In the genomic region with DNA sequence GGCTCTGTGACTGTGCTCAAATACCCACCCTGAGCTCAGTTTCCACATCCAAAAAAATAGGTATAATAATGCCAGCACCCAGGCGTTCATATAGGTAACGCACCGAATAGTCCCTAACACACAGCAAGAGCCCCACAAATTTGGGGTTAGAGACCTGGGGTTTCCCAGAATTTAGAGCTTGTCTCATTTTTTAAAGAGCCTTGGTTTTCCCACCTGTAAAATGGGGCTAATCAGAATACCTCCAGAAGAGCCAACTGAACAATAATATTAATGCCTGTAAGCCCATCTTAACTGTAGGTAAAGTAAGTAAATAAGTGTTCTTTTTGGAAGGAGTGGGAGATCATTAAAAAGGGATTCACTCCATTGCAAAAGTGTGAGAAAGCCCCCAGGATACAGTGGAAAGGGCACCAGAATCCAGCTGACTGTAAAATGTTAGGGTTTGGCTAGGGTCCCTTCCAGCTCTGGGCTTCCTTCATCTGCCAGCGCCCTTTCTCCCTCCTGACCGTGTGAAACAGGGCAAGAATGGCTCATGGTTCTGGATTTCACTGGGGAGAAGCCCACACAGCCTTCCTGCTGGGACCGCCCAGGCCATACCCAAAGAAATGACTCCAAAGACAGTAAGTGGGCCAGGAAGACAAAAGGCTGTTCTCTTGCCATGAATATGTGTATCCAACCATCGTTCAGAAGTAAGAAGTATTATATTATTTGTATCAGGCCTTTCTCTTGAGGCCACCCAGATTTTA, we compare ENCODE assay signal across 9 cellular contexts. TPM values are rescaled to one million over a fixed set of nuclear protein-coding genes. Genes with fewer than 3 reads are reported as not detected.
A peak's percentile ranks its signal among the peaks of the same experiment; 100 is the strongest.
DNase-seq lines count a peak whose midpoint lies in the region; ATAC-seq and TF ChIP-seq lines count a peak whose summit lies in the region.
"Had no signal": no experiment of that assay in that cellular context is flagged by ENCODE, and none has a peak within 500 bp of the region (broad histone marks: within the 10 kb centered on the region; RNA-seq: fewer than 3 reads in every experiment).

No MANE protein-coding gene starts in this region.

- H3K4me1 ChIP-seq in BLaER1 (peaks cover 9% of the 10 kb centered on the region), neuronal stem cell (ENCODE audit: control insufficient read depth in 2 of 2, insufficient read depth in 1 of 2, low read depth in 1 of 2, low read length in 2 of 2) (peaks cover 0 to 3% of the 10 kb centered on the region in 2 donors)

- H3K4ac ChIP-seq in neuronal stem cell (ENCODE audit: low read length), result no peak overlapping the region

- WGBS in neuronal stem cell (ENCODE audit: extremely low coverage in 2 of 2, insufficient read length in 2 of 2, insufficient replicate concordance in 1 of 2), 2 donors, result no CpG with 5 or more reads among the region's 7 CpGs

- H4K91ac ChIP-seq in neuronal stem cell (ENCODE audit: low read depth, low read length, poor library complexity), result no peak overlapping the region

- no peaks in the 10 kb centered on the region for H3K9me3 ChIP-seq in BLaER1
- no peaks in the 10 kb centered on the region for H3K9me3 ChIP-seq in neuronal stem cell (replicated peaks in 1 of 2; ENCODE audit: control insufficient read depth in 2 of 2, insufficient read depth in 1 of 2, low read depth in 1 of 2, low read length in 2 of 2)

- H3K36me3 ChIP-seq in BLaER1 (no peaks in the 10 kb centered on the region), neuronal stem cell (replicated peaks in 1 of 2; ENCODE audit: control insufficient read depth in 2 of 2, insufficient read depth in 2 of 2, low read length in 2 of 2) (no peaks in the 10 kb centered on the region)

- H2AK5ac ChIP-seq in neuronal stem cell (ENCODE audit: low read depth, low read length), result no peak overlapping the region

- DNase-seq in NCI-H69 (lab: John Stamatoyannopoulos, UW), result peak; percentile 36
- DNase-seq in epithelial cell of proximal tubule (ENCODE audit: low read depth), result no peak
- DNase-seq in neuronal stem cell (ENCODE audit: low spot score), result no peak
- DNase-seq in NCI-H2029 treated with DMSO at 0.1 percent for 48 hours (lab: John Stamatoyannopoulos, UW), result no peak
- DNase-seq in posterior vena cava (ENCODE audit: low spot score), result no peak
- DNase-seq in midbrain (lab: John Stamatoyannopoulos, UW), result no peak
- DNase-seq: KBM-7 had no signal

- no peak overlapping the region for H2BK15ac ChIP-seq in neuronal stem cell (ENCODE audit: low read length)

- H3K27me3 ChIP-seq in BLaER1 (peaks cover 33% of the 10 kb centered on the region), neuronal stem cell (ENCODE audit: control insufficient read depth in 3 of 3, insufficient read depth in 3 of 3, low read depth in 1 of 3, low read length in 3 of 3) (peaks cover 0 to 6% (median 0%) of the 10 kb centered on the region in 3 experiments)

- TF ChIP-seq CTCF in epithelial cell of proximal tubule (conservative IDR thresholded peaks at IDR 0.05; ENCODE audit: low read depth, low read length), result no peak

- no peaks in the 10 kb centered on the region for H3K79me1 ChIP-seq in neuronal stem cell (ENCODE audit: low read depth, low read length)

- peak overlapping the region; percentile 49 for H3K14ac ChIP-seq in neuronal stem cell (ENCODE audit: low read length)

- H2AFZ ChIP-seq in neuronal stem cell (ENCODE audit: low read length), result peak overlapping the region; percentile 90

- H3K27ac ChIP-seq in BLaER1 (no peak overlapping the region), neuronal stem cell (replicated peaks; ENCODE audit: low read length) (no peak overlapping the region)

- intact Hi-C loops in posterior vena cava (cut with DNase I), result no loop called here

- ATAC-seq in GM21367 (IDR thresholded peaks at IDR 0.05; ENCODE audit: unreplicated experiment), result no peak

- no peak overlapping the region for H3K18ac ChIP-seq in neuronal stem cell (ENCODE audit: low read length)

- peaks cover 23% of the 10 kb centered on the region for H4K20me1 ChIP-seq in BLaER1

- H3K4me3 ChIP-seq in BLaER1, result no peak overlapping the region
- H3K4me3 ChIP-seq in epithelial cell of proximal tubule (ENCODE audit: low read depth, low read length), result peak overlapping the region; percentile 75
- peak overlapping the region; percentile 96 to 99 for H3K4me3 ChIP-seq in neuronal stem cell (ENCODE audit: low read length in 2 of 2)

- no peak overlapping the region for H3K9ac ChIP-seq in BLaER1
- H3K9ac ChIP-seq in neuronal stem cell (ENCODE audit: low read depth, low read length, poor library complexity), result no peak overlapping the region

- no peak overlapping the region for H3K23ac ChIP-seq in neuronal stem cell (ENCODE audit: low read depth, low read length, poor library complexity)

- H2BK12ac ChIP-seq in neuronal stem cell (ENCODE audit: low read length), result no peak overlapping the region

- no peak overlapping the region for H4K8ac ChIP-seq in neuronal stem cell (ENCODE audit: low read depth, low read length)

- H2BK120ac ChIP-seq in neuronal stem cell (ENCODE audit: low read depth, low read length), result no peak overlapping the region

- H2BK5ac ChIP-seq in neuronal stem cell (ENCODE audit: low read length), result no peak overlapping the region

- peak overlapping the region; percentile 100; the same call in 1 of the 2 replicates for H3K4me2 ChIP-seq in BLaER1
- H3K4me2 ChIP-seq in neuronal stem cell (ENCODE audit: insufficient read depth, low read length, poor library complexity, severe bottlenecking), result peak overlapping the region; percentile 98

RNA-seq across cellular contexts. Expression of a gene that starts 2.1 kb away (rescaled TPM):
- total RNA-seq in epithelial cell of proximal tubule (3.4 and 4.7 TPM in 2 replicates), posterior vena cava (10 to 100 TPM; 61.7 to 76.1 TPM)
- polyA plus RNA-seq in neuronal stem cell (2013, experiment 1 of 2), result 9.0 TPM
- 8.6 TPM for polyA plus RNA-seq in neuronal stem cell (2013, experiment 2 of 2)

Comparison
In these comparisons a context has a peak if more than half of its experiments do, and no peak if none do; other contexts are left out.
1. RNA of a gene that starts 2.1 kb away (total RNA-seq): 61.7 to 76.1 TPM in posterior vena cava; 3.4 to 4.7 TPM in epithelial cell of proximal tubule; every median in the first group is over 10 times any median in the second.